Comparison of ENCODE assay signal across 8 cellular contexts in genomic region chr16:79600636-79601091, GRCh38. TPM values are rescaled to one million over a fixed set of nuclear protein-coding genes. Genes with fewer than 3 reads are reported as not detected.
A peak's percentile ranks its signal among the peaks of the same experiment; 100 is the strongest.
DNase-seq lines count a peak whose midpoint lies in the region; ATAC-seq and TF ChIP-seq lines count a peak whose summit lies in the region.

Gene MAF, minus strand, starts transcription at chr16:79600737. Its CDS starts 835 bp downstream, at chr16:79599902.

- H3K36me3 ChIP-seq in smooth muscle cell (ENCODE audit: low read depth), result no peaks in the 10 kb centered on the region

- H3K9me3 Mint-ChIP-seq in activated CD4-positive, alpha-beta T cell treated with anti-CD3 and anti-CD28 coated beads, Interleukin-2, amount 10 ng/mL, durations not matched to agents 7 days and 5 days, result no peaks in the 10 kb centered on the region

- H3K27ac Mint-ChIP-seq in activated CD4-positive, alpha-beta T cell treated with anti-CD3 and anti-CD28 coated beads, Interleukin-2, amount 10 ng/mL, durations not matched to agents 7 days and 5 days, result peak within 1 kb of the TSS; percentile 95

- peaks cover 12% of the 10 kb centered on the region for H3F3A ChIP-seq in smooth muscle cell (ENCODE audit: low read depth)

- H3K9me3 ChIP-seq in smooth muscle cell (replicated peaks; ENCODE audit: low read depth), result no peaks in the 10 kb centered on the region

- peak within 1 kb of the TSS; percentile 83 for H2AFZ ChIP-seq in smooth muscle cell (ENCODE audit: low read depth)

- peak within 1 kb of the TSS; percentile 79 for H3K9ac ChIP-seq in smooth muscle cell (ENCODE audit: low read depth)

- H3K4me3 Mint-ChIP-seq in activated CD4-positive, alpha-beta T cell treated with anti-CD3 and anti-CD28 coated beads, Interleukin-2, amount 10 ng/mL, durations not matched to agents 7 days and 5 days, result peak within 1 kb of the TSS; percentile 90

- peaks cover 36% of the 10 kb centered on the region for H4K20me1 ChIP-seq in smooth muscle cell (ENCODE audit: low read depth)

- 2% methylated on average over 26 of the region's 26 CpGs for WGBS in smooth muscle cell (ENCODE audit: low lambda C conversion rate)

- peaks cover 20% of the 10 kb centered on the region for H3K36me3 Mint-ChIP-seq in activated CD4-positive, alpha-beta T cell treated with anti-CD3 and anti-CD28 coated beads, Interleukin-2, amount 10 ng/mL, durations not matched to agents 7 days and 5 days (ENCODE audit: low read depth)

- H3K4me3 ChIP-seq in smooth muscle cell, result peak within 1 kb of the TSS; percentile 83

- TF ChIP-seq CTCF in smooth muscle cell (IDR thresholded peaks at IDR 0.05; ENCODE audit: borderline replicate concordance, insufficient read depth, poor library complexity, severe bottlenecking), result no peak

- peaks cover 34% of the 10 kb centered on the region for H3K79me2 ChIP-seq in smooth muscle cell (ENCODE audit: low read depth)

- H3K4me1 Mint-ChIP-seq in activated CD4-positive, alpha-beta T cell treated with anti-CD3 and anti-CD28 coated beads, Interleukin-2, amount 10 ng/mL, durations not matched to agents 7 days and 5 days, result peaks cover 35% of the 10 kb centered on the region

- peak within 1 kb of the TSS; percentile 94 for H3K4me2 ChIP-seq in smooth muscle cell

- DNase-seq in 8988T, result peak; percentile 93
- peak; percentile 83 for DNase-seq in NCI-H2171 treated with DMSO at 0.1 percent for 48 hours (lab: John Stamatoyannopoulos, UW)
- peak; percentile 92 for DNase-seq in activated CD4-positive, alpha-beta T cell treated with anti-CD3 and anti-CD28 coated beads, Interleukin-2, amount 10 ng/mL, durations not matched to agents 7 days and 5 days
- DNase-seq in islet precursor cell, result peak; percentile 95
- peak; percentile 79 for DNase-seq in smooth muscle cell (lab: John Stamatoyannopoulos, UW; ENCODE audit: unreplicated experiment)

- POLR2A ChIA-PET in activated CD4-positive, alpha-beta T cell treated with anti-CD3 and anti-CD28 coated beads, Interleukin-2, amount 10 ng/mL, durations not matched to agents 7 days and 5 days (lab: Charles Lee), result interaction anchor here (0.6 to 1.9 kb wide), 4 partner anchors 17 to 980 kb away, joined by 3 to 5 read pairs (median 4); no protein-coding TSS in a partner anchor

- peaks cover 47% of the 10 kb centered on the region for H3K27me3 Mint-ChIP-seq in activated CD4-positive, alpha-beta T cell treated with anti-CD3 and anti-CD28 coated beads, Interleukin-2, amount 10 ng/mL, durations not matched to agents 7 days and 5 days

- peaks cover 32% of the 10 kb centered on the region for H3K4me1 ChIP-seq in smooth muscle cell (ENCODE audit: low read depth)

- ATAC-seq in GM21515 (IDR thresholded peaks at IDR 0.05; ENCODE audit: unreplicated experiment), result peak; percentile 57
- no peak for ATAC-seq in HG03039 (IDR thresholded peaks at IDR 0.05; ENCODE audit: unreplicated experiment)

- CTCF ChIA-PET in activated CD4-positive, alpha-beta T cell treated with anti-CD3 and anti-CD28 coated beads, Interleukin-2, amount 10 ng/mL, durations not matched to agents 7 days and 5 days (lab: Charles Lee), result interaction anchor here (0.6 to 1.4 kb wide), 6 partner anchors 10 to 1342 kb away, joined by 3 to 6 read pairs (median 3); no protein-coding TSS in a partner anchor

- H3K27me3 ChIP-seq in smooth muscle cell (ENCODE audit: low read depth), result no peaks in the 10 kb centered on the region

- H3K27ac ChIP-seq in cingulate gyrus (ENCODE audit: low read depth, low read length) (peak within 1 kb of the TSS; percentile 92), smooth muscle cell (ENCODE audit: low read depth) (peak within 1 kb of the TSS; percentile 84)

RNA-seq across cellular contexts. Expression of gene MAF, which starts in this region (rescaled TPM):
- total RNA-seq in activated CD4-positive, alpha-beta T cell treated with anti-CD3 and anti-CD28 coated beads, Interleukin-2, amount 10 ng/mL, durations not matched to agents 7 days and 5 days, result 10 to 100 TPM; 34.4 TPM
- 40.6 and 54.9 TPM in 2 replicates for total RNA-seq in smooth muscle cell
- 19.1 and 22.2 TPM in 2 replicates for polyA plus RNA-seq in smooth muscle cell
